1 cellular context compared by ENCODE assay signal in the genomic region with DNA sequence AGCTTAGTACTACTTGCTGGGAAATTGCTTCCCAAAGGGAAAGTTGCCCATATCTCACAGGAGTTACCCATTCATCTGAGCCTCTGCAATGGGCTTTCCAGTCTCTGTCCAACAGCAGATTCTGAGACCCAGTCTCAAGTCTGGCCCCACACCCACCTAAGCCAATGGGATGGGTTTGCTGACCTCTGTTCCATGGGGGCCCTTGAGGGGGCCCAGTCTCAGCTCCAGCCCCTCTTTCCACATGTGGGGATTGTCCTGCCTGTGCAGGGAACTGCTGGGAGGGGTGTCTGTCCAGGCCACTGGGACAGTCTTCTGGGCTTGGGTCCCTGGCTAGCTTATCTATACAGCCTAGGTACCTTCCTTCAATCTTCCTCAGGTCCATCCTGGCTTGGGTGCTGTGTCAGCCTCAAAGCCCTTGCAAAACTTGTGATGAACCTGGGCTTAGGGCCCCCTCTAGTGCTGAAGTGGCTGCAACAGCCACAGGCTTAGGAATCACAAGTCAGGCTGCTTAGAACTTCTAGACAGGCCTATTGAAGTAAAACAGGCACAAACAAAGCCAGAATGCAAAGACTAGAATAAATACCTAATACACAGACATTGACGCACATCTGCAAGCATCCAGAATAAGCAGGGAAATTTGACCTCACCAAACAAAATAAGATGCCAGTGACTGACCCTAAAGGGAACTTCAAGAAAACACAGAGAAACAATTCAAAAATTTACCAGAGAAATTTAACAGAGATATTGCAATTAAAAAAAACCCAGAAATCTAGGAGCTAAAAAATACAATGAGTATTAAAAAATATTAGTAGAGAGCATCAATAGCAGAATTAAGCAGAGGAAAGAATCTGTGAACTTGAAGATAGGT.
TF ChIP-seq lines count a peak whose summit lies in the region.

No MANE protein-coding gene starts in this region.

TF ChIP-seq in HepG2, 621 proteins besides CTCF, POLR2A, EP300 and RAD21 (continued from another document):
- 0 out of 2 replicates have a peak, but pooled peaks have one; percentile 10 for TF ChIP-seq SAP130 (CRISPR knock-in tag; IDR thresholded peaks at IDR 0.05; ENCODE audit: low read depth)
- no peak for TF ChIP-seq GTF3A (CRISPR knock-in tag; conservative IDR thresholded peaks at IDR 0.05)
- TF ChIP-seq ZNF331 (CRISPR knock-in tag; IDR thresholded peaks at IDR 0.05) = 0 out of 2 replicates have a peak, but pooled peaks have one; percentile 29
- 0 out of 2 replicates have a peak, but pooled peaks have one; percentile 69 for TF ChIP-seq TSC22D2 (CRISPR knock-in tag; IDR thresholded peaks at IDR 0.05; ENCODE audit: borderline replicate concordance)
- no peak for TF ChIP-seq ZNF7 (CRISPR knock-in tag; IDR thresholded peaks at IDR 0.05)
- no peak for TF ChIP-seq AGO1 (IDR thresholded peaks at IDR 0.05; ENCODE audit: low read depth, low read length, poor library complexity, severe bottlenecking)
- TF ChIP-seq RFXAP (CRISPR knock-in tag; IDR thresholded peaks at IDR 0.05; ENCODE audit: borderline replicate concordance) = no peak
- TF ChIP-seq MEIS1 (CRISPR knock-in tag; IDR thresholded peaks at IDR 0.05; ENCODE audit: borderline replicate concordance) = no peak
- peak; percentile 51; the same call in 1 of the 2 replicates for TF ChIP-seq YEATS2 (CRISPR knock-in tag; IDR thresholded peaks at IDR 0.05; ENCODE audit: borderline replicate concordance)
- TF ChIP-seq, protein P1, sequence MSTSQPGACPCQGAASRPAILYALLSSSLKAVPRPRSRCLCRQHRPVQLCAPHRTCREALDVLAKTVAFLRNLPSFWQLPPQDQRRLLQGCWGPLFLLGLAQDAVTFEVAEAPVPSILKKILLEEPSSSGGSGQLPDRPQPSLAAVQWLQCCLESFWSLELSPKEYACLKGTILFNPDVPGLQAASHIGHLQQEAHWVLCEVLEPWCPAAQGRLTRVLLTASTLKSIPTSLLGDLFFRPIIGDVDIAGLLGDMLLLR (CRISPR knock-in tag; IDR thresholded peaks at IDR 0.05) = no peak
- TF ChIP-seq GATAD2A (CRISPR knock-in tag; IDR thresholded peaks at IDR 0.05) = peak; percentile 52; the same call in 1 of the 2 replicates
- TF ChIP-seq ERF (CRISPR knock-in tag; IDR thresholded peaks at IDR 0.05) = peak; percentile 59; the same call in 1 of the 2 replicates
- no peak for TF ChIP-seq TBX2 (CRISPR knock-in tag; IDR thresholded peaks at IDR 0.05; ENCODE audit: borderline replicate concordance)
- TF ChIP-seq ZSCAN9 (CRISPR knock-in tag; IDR thresholded peaks at IDR 0.05; ENCODE audit: borderline replicate concordance) = no peak
- peak; percentile 14; the same call in 1 of the 2 replicates for TF ChIP-seq FOXK1 (CRISPR knock-in tag; IDR thresholded peaks at IDR 0.05; ENCODE audit: borderline replicate concordance, low read depth)
- TF ChIP-seq IKZF1 (IDR thresholded peaks at IDR 0.05) = no peak
- TF ChIP-seq STAG1 (CRISPR knock-in tag; IDR thresholded peaks at IDR 0.05) = peak; percentile 96
- no peak for TF ChIP-seq SIX4 (CRISPR knock-in tag; IDR thresholded peaks at IDR 0.05)
